In genomic region chr7:117014673-117015133, GRCh38 we compare ENCODE assay signal across 8 cellular contexts.
DNase-seq lines count a peak whose midpoint lies in the region; ATAC-seq, FAIRE-seq and TF ChIP-seq lines count a peak whose summit lies in the region.

No MANE protein-coding gene starts in this region.

- ATAC-seq in natural killer cell = peak; percentile 42 to 55 (median 53)
- no peak for ATAC-seq in natural killer cell treated with Interleukin-12 subunit alpha and Interleukin-12 subunit beta and Interleukin-15 and Interleukin-18, amount 100 ng/mL, for 72 hours
- peak; percentile 36 for ATAC-seq in HG03103 (IDR thresholded peaks at IDR 0.05; ENCODE audit: low read depth, unreplicated experiment)
- ATAC-seq in omental fat pad (ENCODE audit: low FRiP score) = peak; percentile 78

- no peaks in the 10 kb centered on the region for H3K9me3 Mint-ChIP-seq in natural killer cell
- H3K9me3 Mint-ChIP-seq in natural killer cell treated with Interleukin-12 subunit alpha and Interleukin-12 subunit beta and Interleukin-15 and Interleukin-18, amount 100 ng/mL, for 72 hours = no peaks in the 10 kb centered on the region

- no peaks in the 10 kb centered on the region for H3K27me3 Mint-ChIP-seq in natural killer cell (ENCODE audit: low read depth in 2 of 2)
- no peaks in the 10 kb centered on the region for H3K27me3 Mint-ChIP-seq in natural killer cell treated with Interleukin-12 subunit alpha and Interleukin-12 subunit beta and Interleukin-15 and Interleukin-18, amount 100 ng/mL, for 72 hours

- DNase-seq in natural killer cell (no peak), RCC 7860 (ENCODE audit: low spot score) (no peak), erythroblast (lab: John Stamatoyannopoulos, UW) (peak; percentile 92 to 94), omental fat pad (ENCODE audit: low spot score) (no peak), foreskin melanocyte (no peak), dedifferentiated amniotic fluid mesenchymal stem cell (ENCODE audit: extremely low spot score) (no peak)
- DNase-seq in natural killer cell treated with Interleukin-12 subunit alpha and Interleukin-12 subunit beta and Interleukin-15 and Interleukin-18, amount 100 ng/mL, for 72 hours (ENCODE audit: low spot score) = no peak

- H3K4me1 Mint-ChIP-seq in natural killer cell = peaks cover 33 to 42% of the 10 kb centered on the region in 2 donors
- peaks cover 38 to 43% of the 10 kb centered on the region in 2 donors for H3K4me1 Mint-ChIP-seq in natural killer cell treated with Interleukin-12 subunit alpha and Interleukin-12 subunit beta and Interleukin-15 and Interleukin-18, amount 100 ng/mL, for 72 hours (ENCODE audit: low read depth in 2 of 2)

- TF ChIP-seq POLR2A in erythroblast (IDR thresholded peaks at IDR 0.05; ENCODE audit: low read length) = peak; percentile 62

- TF ChIP-seq CTCF in natural killer cell (IDR thresholded peaks at IDR 0.05) (no peak), omental fat pad (IDR thresholded peaks at IDR 0.05) (no peak)

- H3K36me3 Mint-ChIP-seq in natural killer cell = no peaks in the 10 kb centered on the region
- no peaks in the 10 kb centered on the region for H3K36me3 Mint-ChIP-seq in natural killer cell treated with Interleukin-12 subunit alpha and Interleukin-12 subunit beta and Interleukin-15 and Interleukin-18, amount 100 ng/mL, for 72 hours

- no peak overlapping the region for H3K4me3 Mint-ChIP-seq in natural killer cell
- no peak overlapping the region for H3K4me3 Mint-ChIP-seq in natural killer cell treated with Interleukin-12 subunit alpha and Interleukin-12 subunit beta and Interleukin-15 and Interleukin-18, amount 100 ng/mL, for 72 hours

- peak; percentile 27 for FAIRE-seq in RCC 7860 (lab: Jason Lieb, UNC)

- H3K27ac Mint-ChIP-seq in natural killer cell = no peak overlapping the region
- no peak overlapping the region for H3K27ac Mint-ChIP-seq in natural killer cell treated with Interleukin-12 subunit alpha and Interleukin-12 subunit beta and Interleukin-15 and Interleukin-18, amount 100 ng/mL, for 72 hours

- intact Hi-C loops in natural killer cell (cut with micrococcal nuclease) = no loop called here

Comparison
In these comparisons a context has a peak if more than half of its experiments do, and no peak if none do; other contexts are left out.
1. ATAC-seq: peak in natural killer cell (3 of 3), HG03103 (single experiment) and omental fat pad (single experiment); none in natural killer cell treated with Interleukin-12 subunit alpha and Interleukin-12 subunit beta and Interleukin-15 and Interleukin-18, amount 100 ng/mL, for 72 hours (0 of 2).
2. DNase-seq: peak in erythroblast (2 of 2); none in natural killer cell (single experiment), natural killer cell treated with Interleukin-12 subunit alpha and Interleukin-12 subunit beta and Interleukin-15 and Interleukin-18, amount 100 ng/mL, for 72 hours (single experiment), RCC 7860 (single experiment), omental fat pad (single experiment), foreskin melanocyte (single experiment) and dedifferentiated amniotic fluid mesenchymal stem cell (single experiment).